Comparison of ENCODE assay signal across 17 cellular contexts in the genomic region with DNA sequence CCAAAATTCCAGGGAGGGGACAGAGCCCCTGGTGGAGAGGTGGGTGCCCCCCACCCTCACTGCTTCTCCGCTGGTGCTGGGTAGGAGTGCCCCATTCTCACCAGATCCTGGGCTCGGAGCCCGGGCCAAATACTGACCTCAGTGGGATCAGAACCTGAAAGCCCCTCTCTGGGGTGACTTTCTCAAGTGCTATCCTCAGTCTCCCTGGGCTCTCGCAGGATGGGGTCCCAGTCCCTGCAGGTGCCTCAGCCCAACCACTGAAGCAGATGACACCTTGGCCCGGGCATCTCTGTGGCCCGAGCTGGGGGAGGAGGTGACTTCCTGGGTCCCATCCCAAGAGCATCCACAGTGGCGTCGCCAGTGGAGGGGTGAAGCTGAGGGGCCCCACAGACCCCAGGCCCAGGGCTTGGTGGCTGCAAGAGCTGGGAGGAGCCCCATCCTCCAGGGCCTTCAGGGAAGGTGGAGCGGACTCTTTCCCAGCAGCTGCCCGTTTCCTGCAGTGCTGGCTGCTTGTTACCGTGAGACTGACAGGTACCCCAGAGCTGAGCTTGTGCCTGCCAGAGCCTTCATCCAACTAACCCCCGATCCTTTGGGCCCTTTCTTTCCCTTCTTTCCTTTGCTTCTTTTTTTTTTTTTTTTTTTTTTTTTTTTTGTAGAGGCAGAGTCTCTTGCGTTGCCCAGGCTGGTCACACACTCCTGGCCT. TPM values are rescaled to one million over a fixed set of nuclear protein-coding genes. Genes with fewer than 3 reads are reported as not detected.
DNase-seq lines count a peak whose midpoint lies in the region; ATAC-seq and TF ChIP-seq lines count a peak whose summit lies in the region.
"Had no signal": no experiment of that assay in that cellular context is flagged by ENCODE, and none has a peak within 500 bp of the region (broad histone marks: within the 10 kb centered on the region; RNA-seq: fewer than 3 reads in every experiment).

No MANE protein-coding gene starts in this region.

- H3K4me3 Mint-ChIP-seq in neural progenitor cell, result peak overlapping the region; percentile 59

- H3K4me2 ChIP-seq in neural progenitor cell, result no peak overlapping the region

- no peak for ATAC-seq in HG03045 (IDR thresholded peaks at IDR 0.05; ENCODE audit: unreplicated experiment)

- H3F3A ChIP-seq in neural progenitor cell (ENCODE audit: low read depth), result peaks cover 14% of the 10 kb centered on the region

- H3K9me3 Mint-ChIP-seq in neural progenitor cell, result no peaks in the 10 kb centered on the region

- H3K4me3 ChIP-seq in NB4 (ENCODE audit: low read depth, low read length) (no peak overlapping the region), neural progenitor cell (no peak overlapping the region)

- H3K27me3 ChIP-seq in neural progenitor cell, result peaks cover 49% of the 10 kb centered on the region

- TF ChIP-seq CTCF in NB4 (IDR thresholded peaks at IDR 0.05; ENCODE audit: low read depth, low read length) (no peak), neural progenitor cell (IDR thresholded peaks at IDR 0.05) (no peak)

- H3K9me3 ChIP-seq in neural progenitor cell (ENCODE audit: low read depth), result no peaks in the 10 kb centered on the region

- TF ChIP-seq POLR2A in NB4 (IDR thresholded peaks at IDR 0.05; ENCODE audit: extremely low read depth, insufficient read length), result no peak

- H3K4me1 Mint-ChIP-seq in neural progenitor cell, result peaks cover 2% of the 10 kb centered on the region

- no peaks in the 10 kb centered on the region for H3K36me3 ChIP-seq in neural progenitor cell

- peaks cover 10% of the 10 kb centered on the region for H3K27me3 Mint-ChIP-seq in neural progenitor cell (ENCODE audit: insufficient read depth, low read depth)

- peaks cover 10% of the 10 kb centered on the region for H4K20me1 ChIP-seq in neural progenitor cell (ENCODE audit: low read depth)

- H3K27ac ChIP-seq in neural progenitor cell, result no peak overlapping the region
- H3K27ac ChIP-seq: 22Rv1 had no signal

- H3K36me3 Mint-ChIP-seq in neural progenitor cell, result no peaks in the 10 kb centered on the region

- H3K4me1 ChIP-seq in neural progenitor cell, result peaks cover 3% of the 10 kb centered on the region

- no peak overlapping the region for H3K9ac ChIP-seq in neural progenitor cell

- peak; percentile 44 for DNase-seq in DMS 273 (lab: John Stamatoyannopoulos, UW; ENCODE audit: unreplicated experiment)
- no peak for DNase-seq in DMS 273 treated with DMSO at 0.1 percent for 48 hours (lab: John Stamatoyannopoulos, UW)
- peak; percentile 40 for DNase-seq in 8988T
- peak; percentile 1 for DNase-seq in NB4 (ENCODE audit: low read depth)
- DNase-seq in neural progenitor cell (ENCODE audit: low spot score), result no peak
- DNase-seq in activated CD8-positive, alpha-beta memory T cell treated with anti-CD3 and anti-CD28 coated beads, Interleukin-2, amount 50 U/mL, for 48 hours, result no peak
- DNase-seq in NCI-H1694 treated with DMSO at 0.1 percent for 48 hours (lab: John Stamatoyannopoulos, UW), result no peak
- DNase-seq: EL; NCI-H1092; NCI-H2107; NCI-H446; NCI-H69; NK-92 treated with Interleukin-12 subunit alpha and Interleukin-12 subunit beta, amount 100 ng/mL, for 24 hours; OCI-M1; SIG-M5 had no signal

- H3K27ac Mint-ChIP-seq in neural progenitor cell, result no peak overlapping the region

- H3K79me2 ChIP-seq in neural progenitor cell (ENCODE audit: low read depth), result no peaks in the 10 kb centered on the region

- no peak overlapping the region for H2AFZ ChIP-seq in neural progenitor cell (replicated peaks)

RNA-seq across cellular contexts. Expression of a gene that starts 3.9 kb away (rescaled TPM):
- 2.5 and 7.8 TPM in 2 replicates for total RNA-seq in neural progenitor cell (ENCODE audit: low replicate concordance)

RNA-seq across cellular contexts. Expression of a gene that starts 11.5 kb away (rescaled TPM):
- total RNA-seq in neural progenitor cell (ENCODE audit: low replicate concordance), result 7.5 and 71.6 TPM in 2 replicates

RNA-seq across cellular contexts. Expression of a gene that starts 28.2 kb away (rescaled TPM):
- total RNA-seq in neural progenitor cell (ENCODE audit: low replicate concordance), result 4.2 and 4.7 TPM in 2 replicates

RNA-seq across cellular contexts. Expression of a gene that starts 29.2 kb away (rescaled TPM):
- total RNA-seq in neural progenitor cell (ENCODE audit: low replicate concordance), result 82.5 and 94.1 TPM in 2 replicates

RNA-seq across cellular contexts. Expression of a gene that starts 55.0 kb away (rescaled TPM):
- total RNA-seq in neural progenitor cell (ENCODE audit: low replicate concordance), result 12.6 and 16.9 TPM in 2 replicates

Comparison
In these comparisons a context has a peak if more than half of its experiments do, and no peak if none do; other contexts are left out.
1. DNase-seq: peak in DMS 273 (single experiment), 8988T (single experiment) and NB4 (single experiment); none in DMS 273 treated with DMSO at 0.1 percent for 48 hours (single experiment), neural progenitor cell (single experiment), activated CD8-positive, alpha-beta memory T cell treated with anti-CD3 and anti-CD28 coated beads, Interleukin-2, amount 50 U/mL, for 48 hours (single experiment) and NCI-H1694 treated with DMSO at 0.1 percent for 48 hours (single experiment).